In genomic region chr14:99592394-99592793, GRCh38 we compare ENCODE assay signal across 20 cellular contexts. TPM values are rescaled to one million over a fixed set of nuclear protein-coding genes. Genes with fewer than 3 reads are reported as not detected.
DNase-seq lines count a peak whose midpoint lies in the region; ATAC-seq and TF ChIP-seq lines count a peak whose summit lies in the region.
"Had no signal": no experiment of that assay in that cellular context is flagged by ENCODE, and none has a peak within 500 bp of the region (broad histone marks: within the 10 kb centered on the region; RNA-seq: fewer than 3 reads in every experiment).

No MANE protein-coding gene starts in this region.

- H3K36me3 Mint-ChIP-seq in effector memory CD8-positive, alpha-beta T cell (ENCODE audit: insufficient read depth), result peaks cover 4% of the 10 kb centered on the region
- no peaks in the 10 kb centered on the region for H3K36me3 Mint-ChIP-seq in neural progenitor cell
- H3K36me3 Mint-ChIP-seq: activated CD8-positive, alpha-beta memory T cell treated with anti-CD3 and anti-CD28 coated beads, Interleukin-2, amount 10 ng/mL, durations not matched to agents 7 days and 5 days; activated naive CD4-positive, alpha-beta T cell treated with anti-CD3 and anti-CD28 coated beads, Interleukin-2, amount 50 U/mL, for 72 hours had no signal

- H3K79me2 ChIP-seq in neural progenitor cell (ENCODE audit: low read depth), result peaks cover 100% of the 10 kb centered on the region

- peaks cover 23 to 24% of the 10 kb centered on the region in 2 donors for H3K4me1 Mint-ChIP-seq in effector memory CD8-positive, alpha-beta T cell (ENCODE audit: low read depth in 2 of 2)
- peaks cover 45% of the 10 kb centered on the region for H3K4me1 Mint-ChIP-seq in neural progenitor cell

- no peaks in the 10 kb centered on the region for H3K27me3 Mint-ChIP-seq in effector memory CD8-positive, alpha-beta T cell
- peaks cover 3% of the 10 kb centered on the region for H3K27me3 Mint-ChIP-seq in neural progenitor cell (ENCODE audit: insufficient read depth, low read depth)
- H3K27me3 Mint-ChIP-seq: activated CD8-positive, alpha-beta memory T cell treated with anti-CD3 and anti-CD28 coated beads, Interleukin-2, amount 10 ng/mL, durations not matched to agents 7 days and 5 days; stimulated activated naive CD8-positive, alpha-beta T cell treated with anti-CD3 and anti-CD28 coated beads, Interleukin-15, amount 100 ng/mL, for 72 hours had no signal

- no peak overlapping the region for H2AFZ ChIP-seq in neural progenitor cell (replicated peaks)

- peaks cover 22% of the 10 kb centered on the region for H3F3A ChIP-seq in neural progenitor cell (ENCODE audit: low read depth)

- TF ChIP-seq EP300 in upper lobe of left lung (IDR thresholded peaks at IDR 0.05), result no peak

- H3K9me3 ChIP-seq in neural progenitor cell (ENCODE audit: low read depth), result no peaks in the 10 kb centered on the region
- H3K9me3 ChIP-seq in upper lobe of left lung, result no peaks in the 10 kb centered on the region
- H3K9me3 ChIP-seq: A549, upper lobe of right lung had no signal

- no peak overlapping the region for H3K27ac ChIP-seq in neural progenitor cell
- H3K27ac ChIP-seq in upper lobe of left lung, result peak overlapping the region; percentile 69 to 88 (median 79)

- ATAC-seq in Right ventricle myocardium inferior (no peak), upper lobe of left lung (ENCODE audit: low FRiP score in 2 of 2) (no peak), GM21515 (IDR thresholded peaks at IDR 0.05; ENCODE audit: unreplicated experiment) (no peak)
- ATAC-seq in effector memory CD8-positive, alpha-beta T cell (replicated peaks), result no peak
- ATAC-seq: A549; activated CD8-positive, alpha-beta memory T cell treated with anti-CD3 and anti-CD28 coated beads, Interleukin-2, amount 10 ng/mL, durations not matched to agents 7 days and 5 days; activated naive CD4-positive, alpha-beta T cell treated with anti-CD3 and anti-CD28 coated beads, Interleukin-2, amount 50 U/mL, for 72 hours; HepG2; stimulated activated naive CD8-positive, alpha-beta T cell treated with anti-CD3 and anti-CD28 coated beads, Interleukin-15, amount 100 ng/mL, for 72 hours; upper lobe of right lung had no signal

- H3K27me3 ChIP-seq in neural progenitor cell, result no peaks in the 10 kb centered on the region
- no peaks in the 10 kb centered on the region for H3K27me3 ChIP-seq in upper lobe of left lung
- H3K27me3 ChIP-seq: upper lobe of right lung had no signal

- peak overlapping the region; percentile 51 for H3K4me2 ChIP-seq in neural progenitor cell
- H3K4me2 ChIP-seq: A549 had no signal

- peaks cover 30% of the 10 kb centered on the region for H3K4me1 ChIP-seq in neural progenitor cell
- peaks cover 70 to 91% (median 79%) of the 10 kb centered on the region in 4 donors for H3K4me1 ChIP-seq in upper lobe of left lung

- H3K4me3 ChIP-seq in neural progenitor cell, result no peak overlapping the region
- H3K4me3 ChIP-seq in upper lobe of left lung, result no peak overlapping the region
- H3K4me3 ChIP-seq: A549, upper lobe of right lung had no signal

- H3K9ac ChIP-seq in neural progenitor cell, result no peak overlapping the region

- H3K9me3 Mint-ChIP-seq in effector memory CD8-positive, alpha-beta T cell, result no peaks in the 10 kb centered on the region
- no peaks in the 10 kb centered on the region for H3K9me3 Mint-ChIP-seq in neural progenitor cell
- H3K9me3 Mint-ChIP-seq: activated naive CD4-positive, alpha-beta T cell treated with anti-CD3 and anti-CD28 coated beads, Interleukin-2, amount 50 U/mL, for 72 hours; activated T-helper 1 cell treated with anti-CD3 and anti-CD28 coated beads, Interleukin-12 subunit alpha, Interleukin-12 subunit beta, Interleukin-2, Interleukin-4 antibody, amounts not matched to agents 30 ng/mL and 10 ng/mL and 1 ng/mL, durations not matched to agents 14 hours and 24 hours and 36 hours; stimulated activated naive CD8-positive, alpha-beta T cell treated with anti-CD3 and anti-CD28 coated beads, Interleukin-15, amount 100 ng/mL, for 72 hours had no signal

- peak overlapping the region; percentile 61 to 84 for H3K27ac Mint-ChIP-seq in effector memory CD8-positive, alpha-beta T cell
- no peak overlapping the region for H3K27ac Mint-ChIP-seq in neural progenitor cell
- H3K27ac Mint-ChIP-seq: activated CD8-positive, alpha-beta memory T cell treated with anti-CD3 and anti-CD28 coated beads, Interleukin-2, amount 10 ng/mL, durations not matched to agents 7 days and 5 days; activated T-helper 1 cell treated with anti-CD3 and anti-CD28 coated beads, Interleukin-12 subunit alpha, Interleukin-12 subunit beta, Interleukin-2, Interleukin-4 antibody, amounts not matched to agents 30 ng/mL and 10 ng/mL and 1 ng/mL, durations not matched to agents 14 hours and 24 hours and 36 hours had no signal

- intact Hi-C loops in Right ventricle myocardium inferior (cut with DNase I) (no loop called here), cardiac septum (cut with DNase I) (no loop called here)

- no peak for TF ChIP-seq POLR2A in upper lobe of left lung (IDR thresholded peaks at IDR 0.05)

- WGBS in upper lobe of left lung, 2 donors, result 81 to 86% methylated on average over 2 of the region's 2 CpGs

- H4K20me1 ChIP-seq in neural progenitor cell (ENCODE audit: low read depth), result peaks cover 100% of the 10 kb centered on the region

- peak; percentile 11 for DNase-seq in Right ventricle myocardium inferior (ENCODE audit: missing footprints)
- no peak for DNase-seq in cardiac septum (ENCODE audit: low spot score)
- no peak for DNase-seq in effector memory CD8-positive, alpha-beta T cell
- no peak for DNase-seq in neural progenitor cell (ENCODE audit: low spot score)
- no peak for DNase-seq in upper lobe of left lung
- no peak for DNase-seq in NCI-H774 (lab: John Stamatoyannopoulos, UW)
- no peak for DNase-seq in NCI-H82 treated with DMSO at 0.1 percent for 48 hours (lab: John Stamatoyannopoulos, UW; ENCODE audit: unreplicated experiment)
- DNase-seq: activated CD4-positive, alpha-beta T cell treated with anti-CD3 and anti-CD28 coated beads for 48 hours; activated CD8-positive, alpha-beta memory T cell treated with anti-CD3 and anti-CD28 coated beads, Interleukin-2, amount 10 ng/mL, durations not matched to agents 7 days and 5 days; NCI-H1417; NCI-H510A; small intestine; stimulated activated naive CD8-positive, alpha-beta T cell treated with anti-CD3 and anti-CD28 coated beads, Interleukin-15, amount 100 ng/mL, for 72 hours; SW 1271; upper lobe of right lung had no signal

- no peak for TF ChIP-seq CTCF in neural progenitor cell (IDR thresholded peaks at IDR 0.05)
- TF ChIP-seq CTCF in upper lobe of left lung (IDR thresholded peaks at IDR 0.05), result no peak

- H3K36me3 ChIP-seq in neural progenitor cell (no peaks in the 10 kb centered on the region), upper lobe of left lung (no peaks in the 10 kb centered on the region)
- H3K36me3 ChIP-seq: upper lobe of right lung had no signal

- no peak overlapping the region for H3K4me3 Mint-ChIP-seq in effector memory CD8-positive, alpha-beta T cell
- no peak overlapping the region for H3K4me3 Mint-ChIP-seq in neural progenitor cell
- H3K4me3 Mint-ChIP-seq: activated CD8-positive, alpha-beta memory T cell treated with anti-CD3 and anti-CD28 coated beads, Interleukin-2, amount 10 ng/mL, durations not matched to agents 7 days and 5 days; activated T-helper 1 cell treated with anti-CD3 and anti-CD28 coated beads, Interleukin-12 subunit alpha, Interleukin-12 subunit beta, Interleukin-2, Interleukin-4 antibody, amounts not matched to agents 30 ng/mL and 10 ng/mL and 1 ng/mL, durations not matched to agents 14 hours and 24 hours and 36 hours; stimulated activated naive CD8-positive, alpha-beta T cell treated with anti-CD3 and anti-CD28 coated beads, Interleukin-15, amount 100 ng/mL, for 72 hours had no signal

RNA-seq across cellular contexts. Expression of gene CCDC85C, which starts 11.6 kb away (rescaled TPM):
- 53.1 TPM for total RNA-seq in Right ventricle myocardium inferior
- total RNA-seq in cardiac septum, result 21.4 TPM
- total RNA-seq in neural progenitor cell (ENCODE audit: low replicate concordance), result 19.0 and 41.3 TPM in 2 replicates
- total RNA-seq in upper lobe of left lung, result 10 to 100 TPM in 5 of 6 donors, 1 to 10 TPM in 1; 5.2 to 31.0 (median 20.4) TPM

RNA-seq across cellular contexts. Expression of gene HHIPL1, which starts 52.5 kb away (rescaled TPM):
- total RNA-seq in Right ventricle myocardium inferior (1.5 TPM), cardiac septum (1.9 TPM), neural progenitor cell (ENCODE audit: low replicate concordance) (0.32 and 1.2 TPM in 2 replicates), upper lobe of left lung (1 to 10 TPM in 4 of 6 donors, under 1 TPM in 2; 0.61 to 2.2 (median 1.3) TPM)
- total RNA-seq: activated T-helper 1 cell treated with anti-CD3 and anti-CD28 coated beads, Interleukin-12 subunit alpha, Interleukin-12 subunit beta, Interleukin-2, Interleukin-4 antibody, amounts not matched to agents 30 ng/mL and 10 ng/mL and 1 ng/mL, durations not matched to agents 14 hours and 24 hours and 36 hours; HepG2 had no signal
